Comparison of ENCODE assay signal across 14 cellular contexts in genomic region chr5:136275601-136276000, GRCh38.
A peak's percentile ranks its signal among the peaks of the same experiment; 100 is the strongest.
DNase-seq lines count a peak whose midpoint lies in the region; ATAC-seq and TF ChIP-seq lines count a peak whose summit lies in the region.
"Had no signal": no experiment of that assay in that cellular context is flagged by ENCODE, and none has a peak within 500 bp of the region (broad histone marks: within the 10 kb centered on the region; RNA-seq: fewer than 3 reads in every experiment).

No MANE protein-coding gene starts in this region.

- H3K27ac Mint-ChIP-seq in effector memory CD8-positive, alpha-beta T cell: no peak overlapping the region
- H3K27ac Mint-ChIP-seq: CD14-positive monocyte; CD4-positive, alpha-beta memory T cell had no signal

- peak; percentile 77 for ATAC-seq in left lobe of liver
- no peak for ATAC-seq in effector memory CD8-positive, alpha-beta T cell (replicated peaks)
- ATAC-seq in HG03457 (IDR thresholded peaks at IDR 0.05; ENCODE audit: unreplicated experiment): no peak

- no peaks in the 10 kb centered on the region for H3K36me3 Mint-ChIP-seq in effector memory CD8-positive, alpha-beta T cell (ENCODE audit: insufficient read depth)
- H3K36me3 Mint-ChIP-seq: CD14-positive monocyte; CD4-positive, alpha-beta memory T cell had no signal

- peaks cover 14 to 56% of the 10 kb centered on the region in 2 donors for H3K27me3 Mint-ChIP-seq in effector memory CD8-positive, alpha-beta T cell

- H3K9me3 Mint-ChIP-seq in effector memory CD8-positive, alpha-beta T cell: no peaks in the 10 kb centered on the region
- H3K9me3 Mint-ChIP-seq: CD4-positive, alpha-beta memory T cell had no signal

- H3K4me3 Mint-ChIP-seq in effector memory CD8-positive, alpha-beta T cell: no peak overlapping the region
- H3K4me3 Mint-ChIP-seq: CD14-positive monocyte; CD4-positive, alpha-beta memory T cell had no signal

- TF ChIP-seq CTCF in 22Rv1 (IDR thresholded peaks at IDR 0.05): no peak

- peak; percentile 3 for DNase-seq in HuH-7 (ENCODE audit: low spot score)
- DNase-seq in left lobe of liver (ENCODE audit: low spot score): no peak
- peak; percentile 57 for DNase-seq in renal cortical epithelial cell (ENCODE audit: low read depth)
- DNase-seq in NCI-H510A treated with DMSO at 0.1 percent for 48 hours (lab: John Stamatoyannopoulos, UW): no peak
- DNase-seq in effector memory CD8-positive, alpha-beta T cell: no peak
- DNase-seq: 8988T; CD4-positive, alpha-beta memory T cell; GM23248; KG1 had no signal

- H3K4me1 Mint-ChIP-seq in effector memory CD8-positive, alpha-beta T cell (ENCODE audit: low read depth in 2 of 2): no peaks in the 10 kb centered on the region
- H3K4me1 Mint-ChIP-seq: CD14-positive monocyte; CD4-positive, alpha-beta memory T cell had no signal

- peak overlapping the region; percentile 43 for H3K27ac ChIP-seq in 22Rv1
- H3K27ac ChIP-seq: BLaER1, GM23248, HL-60 had no signal

Comparison
In these comparisons a context has a peak if more than half of its experiments do, and no peak if none do; other contexts are left out.
1. DNase-seq: peak in HuH-7 (single experiment) and renal cortical epithelial cell (single experiment); none in left lobe of liver (single experiment), NCI-H510A treated with DMSO at 0.1 percent for 48 hours (single experiment) and effector memory CD8-positive, alpha-beta T cell (0 of 3).